20 cellular contexts compared by ENCODE assay signal in genomic region chr1:116125761-116126160, GRCh38. TPM values are rescaled to one million over a fixed set of nuclear protein-coding genes. Genes with fewer than 3 reads are reported as not detected.
"Had no signal": no experiment of that assay in that cellular context is flagged by ENCODE, and none has a peak within 500 bp of the region (broad histone marks: within the 10 kb centered on the region; RNA-seq: fewer than 3 reads in every experiment).

No MANE protein-coding gene starts in this region.

- H3K9me3 Mint-ChIP-seq: natural killer cell treated with Interleukin-12 subunit alpha and Interleukin-12 subunit beta and Interleukin-15 and Interleukin-18, amount 100 ng/mL, for 72 hours; T-helper 1 cell treated with Interleukin-12 subunit alpha and Interleukin-12 subunit beta and Interleukin-4 antibody, amounts not matched to agents 30 μg/mL and 1 μg/mL, for 36 hours had no signal

- H3K36me3 ChIP-seq: ascending aorta, breast epithelium, right atrium auricular region, upper lobe of right lung had no signal

- H3K27me3 ChIP-seq: ascending aorta, breast epithelium, right atrium auricular region, upper lobe of right lung had no signal

- H3K4me1 ChIP-seq: ascending aorta, breast epithelium, right atrium auricular region had no signal

- H3K27ac ChIP-seq: ascending aorta, breast epithelium, right atrium auricular region, upper lobe of right lung had no signal

- H3K4me3 Mint-ChIP-seq: activated CD4-positive, alpha-beta T cell treated with anti-CD3 and anti-CD28 coated beads for 36 hours; natural killer cell treated with Interleukin-12 subunit alpha and Interleukin-12 subunit beta and Interleukin-15 and Interleukin-18, amount 100 ng/mL, for 72 hours; T-helper 1 cell treated with Interleukin-12 subunit alpha and Interleukin-12 subunit beta and Interleukin-4 antibody, amounts not matched to agents 30 μg/mL and 1 μg/mL, for 36 hours had no signal

- H3K9me3 ChIP-seq: ascending aorta, breast epithelium, right atrium auricular region, upper lobe of right lung had no signal

- H3K27ac Mint-ChIP-seq: activated CD4-positive, alpha-beta T cell treated with anti-CD3 and anti-CD28 coated beads for 36 hours; activated CD8-positive, alpha-beta T cell treated with anti-CD3 and anti-CD28 coated beads, Interleukin-2, amount 10 ng/mL, durations not matched to agents 7 days and 5 days; natural killer cell treated with Interleukin-12 subunit alpha and Interleukin-12 subunit beta and Interleukin-15 and Interleukin-18, amount 100 ng/mL, for 72 hours; T-helper 1 cell treated with Interleukin-12 subunit alpha and Interleukin-12 subunit beta and Interleukin-4 antibody, amounts not matched to agents 30 μg/mL and 1 μg/mL, for 36 hours had no signal

- ATAC-seq: activated CD4-positive, alpha-beta T cell treated with anti-CD3 and anti-CD28 coated beads for 36 hours; activated CD8-positive, alpha-beta T cell treated with anti-CD3 and anti-CD28 coated beads, Interleukin-2, amount 10 ng/mL, durations not matched to agents 7 days and 5 days; natural killer cell treated with Interleukin-12 subunit alpha and Interleukin-12 subunit beta and Interleukin-15 and Interleukin-18, amount 100 ng/mL, for 72 hours; upper lobe of right lung had no signal

- H3K36me3 Mint-ChIP-seq: natural killer cell treated with Interleukin-12 subunit alpha and Interleukin-12 subunit beta and Interleukin-15 and Interleukin-18, amount 100 ng/mL, for 72 hours had no signal

- H3K4me3 ChIP-seq: ascending aorta, breast epithelium, right atrium auricular region, upper lobe of right lung had no signal

- DNase-seq: activated CD8-positive, alpha-beta memory T cell treated with anti-CD3 and anti-CD28 coated beads, Interleukin-2, amount 50 U/mL, for 4 hours; dermis blood vessel endothelial cell; erythroblast; hypothalamus; kidney glomerular epithelial cell; mesenchymal stem cell; nucleus accumbens; stimulated activated CD4-positive, alpha-beta T cell treated with anti-CD3 and anti-CD28 coated beads, Interleukin-15, amount 100 ng/mL, for 24 hours; stimulated activated CD4-positive, alpha-beta T cell treated with anti-CD3 and anti-CD28 coated beads, Interleukin-4, amount 100 ng/mL, for 24 hours; stimulated activated naive CD4-positive, alpha-beta T cell treated with Interleukin-2 at 50 U/mL for 16 hours; upper lobe of right lung had no signal

RNA-seq across cellular contexts. Expression of gene MAB21L3, which starts 14.6 kb away (rescaled TPM):
- total RNA-seq: activated CD4-positive, alpha-beta T cell treated with anti-CD3 and anti-CD28 coated beads for 36 hours; activated CD8-positive, alpha-beta T cell treated with anti-CD3 and anti-CD28 coated beads, Interleukin-2, amount 10 ng/mL, durations not matched to agents 7 days and 5 days; ascending aorta; natural killer cell treated with Interleukin-12 subunit alpha and Interleukin-12 subunit beta and Interleukin-15 and Interleukin-18, amount 100 ng/mL, for 72 hours; posterior vena cava; right atrium auricular region; skeletal muscle tissue had no signal
